In genomic region chr20:61697666-61698597, GRCh38 we compare ENCODE assay signal across 23 cellular contexts.
"Had no signal": no experiment of that assay in that cellular context is flagged by ENCODE, and none has a peak within 500 bp of the region (broad histone marks: within the 10 kb centered on the region; RNA-seq: fewer than 3 reads in every experiment).

No MANE protein-coding gene starts in this region.

- H3K36me3 ChIP-seq: MG63, SJCRH30 had no signal

- H3K4me3 ChIP-seq: MG63, SJCRH30 had no signal

- H3K27ac ChIP-seq: HL-60, RWPE1, SJCRH30 had no signal

- ATAC-seq: Panc1, PC-3, SK-N-SH treated with all-trans-retinoic acid at 6 μM for 48 hours had no signal

- DNase-seq: Karpas-422, KG1, MG63, NCI-H1092, NCI-H1105 treated with DMSO at 0.1 percent for 48 hours, NCI-H1417 treated with DMSO at 0.1 percent for 48 hours, NCI-H146, NCI-H1694 treated with DMSO at 0.1 percent for 48 hours, NCI-H1930, NCI-H2081, NCI-H2107, NCI-H2227 treated with DMSO at 0.1 percent for 48 hours, NCI-H524, NCI-H69, NCI-H774, PC-3, SHP77 treated with DMSO at 0.1 percent for 48 hours, SJCRH30 had no signal

- H3K9me3 ChIP-seq: MG63, SJCRH30 had no signal

- FAIRE-seq: HTR-8/SVneo had no signal

- H3K4me1 ChIP-seq: SJCRH30 had no signal

- H3K27me3 ChIP-seq: MG63 had no signal
